In the genomic region with DNA sequence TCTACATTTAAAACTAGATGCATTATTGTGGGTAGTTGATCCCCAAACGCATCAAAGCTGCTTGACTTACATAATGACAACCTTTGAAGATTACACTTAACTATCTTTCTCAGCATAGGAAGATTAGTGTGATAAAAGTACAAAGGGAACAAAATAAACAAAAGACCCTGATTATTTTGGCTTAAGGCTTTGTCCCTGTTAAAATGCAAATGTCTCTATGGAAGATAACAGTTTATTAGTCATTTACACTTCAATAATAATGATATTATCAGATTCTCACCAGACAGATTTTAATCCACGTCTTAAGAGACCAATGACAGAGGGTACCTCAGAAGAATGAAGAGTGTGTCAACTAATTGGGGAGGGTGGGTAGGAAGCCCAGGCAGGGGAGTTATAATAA, we compare ENCODE assay signal across 27 cellular contexts.
"Had no signal": no experiment of that assay in that cellular context is flagged by ENCODE, and none has a peak within 500 bp of the region (broad histone marks: within the 10 kb centered on the region; RNA-seq: fewer than 3 reads in every experiment).

No MANE protein-coding gene starts in this region.

- H3K9me3 ChIP-seq: colonic mucosa, esophagus muscularis mucosa, esophagus squamous epithelium, gastrocnemius medialis, gastroesophageal sphincter, heart left ventricle, heart right ventricle had no signal

- H3K27ac ChIP-seq: colonic mucosa, coronary artery, dorsolateral prefrontal cortex, epithelial cell of prostate, esophagus muscularis mucosa, esophagus squamous epithelium, foreskin keratinocyte, gastrocnemius medialis, gastroesophageal sphincter, heart left ventricle, heart right ventricle, hepatocyte had no signal

- H3K4me3 ChIP-seq: colonic mucosa, coronary artery, dorsolateral prefrontal cortex, esophagus muscularis mucosa, esophagus squamous epithelium, gastrocnemius medialis, gastroesophageal sphincter, heart left ventricle, heart right ventricle, hepatocyte had no signal

- H3K27me3 ChIP-seq: colonic mucosa, dorsolateral prefrontal cortex, esophagus muscularis mucosa, esophagus squamous epithelium, gastrocnemius medialis, gastroesophageal sphincter, heart left ventricle, heart right ventricle, hepatocyte had no signal

- H3K27ac Mint-ChIP-seq: dendritic cell treated with granulocyte-macrophage colony-stimulating factor and Interleukin-4, amounts not matched to agents 40 ng/mL and 50 ng/mL, for 4 days; effector memory CD8-positive, alpha-beta T cell had no signal

- DNase-seq: colonic mucosa; cortex of kidney; dermis blood vessel endothelial cell; dorsolateral prefrontal cortex; effector CD4-positive, alpha-beta T cell; effector CD8-positive, alpha-beta T cell; effector memory CD4-positive, alpha-beta T cell; effector memory CD8-positive, alpha-beta T cell; erythroblast; esophagus squamous epithelium; foreskin fibroblast; foreskin keratinocyte; foreskin melanocyte; gastrocnemius medialis; head of caudate nucleus; heart left ventricle; heart right ventricle had no signal

- H3K4me1 ChIP-seq: colonic mucosa, esophagus muscularis mucosa, esophagus squamous epithelium, foreskin keratinocyte, gastrocnemius medialis, gastroesophageal sphincter, heart left ventricle, heart right ventricle had no signal

- H3K4me2 ChIP-seq: hepatocyte had no signal

- H3K27me3 Mint-ChIP-seq: dendritic cell treated with granulocyte-macrophage colony-stimulating factor and Interleukin-4, amounts not matched to agents 40 ng/mL and 50 ng/mL, for 4 days; effector memory CD8-positive, alpha-beta T cell had no signal

- H3K36me3 ChIP-seq: colonic mucosa, esophagus muscularis mucosa, esophagus squamous epithelium, gastrocnemius medialis, gastroesophageal sphincter, heart left ventricle, heart right ventricle had no signal

- H3K79me2 ChIP-seq: hepatocyte had no signal

- FAIRE-seq: colon, endometrium, endothelial cell of umbilical vein, frontal cortex had no signal

- H3K4me3 Mint-ChIP-seq: dendritic cell treated with granulocyte-macrophage colony-stimulating factor and Interleukin-4, amounts not matched to agents 40 ng/mL and 50 ng/mL, for 4 days; effector memory CD8-positive, alpha-beta T cell had no signal
